ENCODE assay signal across 19 cellular contexts in the genomic region with DNA sequence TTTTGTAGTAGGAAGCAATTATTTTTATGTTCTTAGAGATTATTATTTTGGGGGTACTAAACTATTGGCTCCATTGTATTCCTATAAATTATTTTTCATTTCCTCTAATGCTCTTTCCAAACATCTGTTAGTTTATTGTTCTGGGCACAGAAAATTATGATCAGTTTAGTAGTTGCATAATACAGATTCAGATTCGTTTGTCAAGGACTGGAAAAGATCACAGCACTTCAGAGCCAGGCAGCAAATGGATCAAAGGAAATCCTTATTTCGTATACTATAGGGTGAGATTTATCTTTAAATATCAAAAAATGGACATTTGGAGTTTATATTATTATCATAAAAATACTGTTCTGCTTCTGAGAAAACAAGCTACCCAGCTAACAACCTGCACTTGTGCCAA.
DNase-seq lines count a peak whose midpoint lies in the region; ATAC-seq and TF ChIP-seq lines count a peak whose summit lies in the region.
"Had no signal": no experiment of that assay in that cellular context is flagged by ENCODE, and none has a peak within 500 bp of the region (broad histone marks: within the 10 kb centered on the region; RNA-seq: fewer than 3 reads in every experiment).

No MANE protein-coding gene starts in this region.

- no peak overlapping the region for H3K27ac Mint-ChIP-seq in T-helper 2 cell treated with Interferon-gamma antibody and Interleukin-4, amounts not matched to agents 5 μg/mL and 100 μg/mL, for 36 hours
- H3K27ac Mint-ChIP-seq: CD4-positive, alpha-beta memory T cell had no signal

- H3K9me3 Mint-ChIP-seq in T-helper 2 cell treated with Interferon-gamma antibody and Interleukin-4, amounts not matched to agents 5 μg/mL and 100 μg/mL, for 36 hours, result peaks cover 31% of the 10 kb centered on the region

- peaks cover 5% of the 10 kb centered on the region for H3K36me3 Mint-ChIP-seq in T-helper 2 cell treated with Interferon-gamma antibody and Interleukin-4, amounts not matched to agents 5 μg/mL and 100 μg/mL, for 36 hours (ENCODE audit: low read depth)

- H3K4me3 Mint-ChIP-seq in T-helper 2 cell treated with Interferon-gamma antibody and Interleukin-4, amounts not matched to agents 5 μg/mL and 100 μg/mL, for 36 hours, result no peak overlapping the region
- H3K4me3 Mint-ChIP-seq: CD4-positive, alpha-beta memory T cell had no signal

- DNase-seq in GM03348 (ENCODE audit: low spot score), result peak; percentile 16
- DNase-seq in OCI-M1 (lab: John Stamatoyannopoulos, UW), result peak; percentile 17
- peak; percentile 18 for DNase-seq in fibroblast of gingiva (ENCODE audit: low read depth)
- DNase-seq in foreskin fibroblast, result peak; percentile 25 to 56
- no peak for DNase-seq in T-helper 2 cell treated with Interferon-gamma antibody and Interleukin-4, amounts not matched to agents 5 μg/mL and 100 μg/mL, for 36 hours (ENCODE audit: low spot score)
- DNase-seq in NCI-H82 treated with DMSO at 0.1 percent for 48 hours (lab: John Stamatoyannopoulos, UW; ENCODE audit: unreplicated experiment), result no peak
- DNase-seq in inferior parietal cortex (ENCODE audit: extremely low spot score), result no peak
- DNase-seq: 8988T; ACHN; C1 segment of cervical spinal cord; Calu3; CD4-positive, alpha-beta memory T cell; COR-L47; DMS153; DND-41; H7; HCEC 1CT had no signal

- ATAC-seq in GM21717 (IDR thresholded peaks at IDR 0.05; ENCODE audit: unreplicated experiment), result no peak
- ATAC-seq: A549 had no signal

- H3K4me3 ChIP-seq in foreskin fibroblast (ENCODE audit: low read depth in 1 of 2, low read length in 2 of 2), result no peak overlapping the region
- H3K4me3 ChIP-seq: A549 had no signal

- no peaks in the 10 kb centered on the region for H3K27me3 Mint-ChIP-seq in T-helper 2 cell treated with Interferon-gamma antibody and Interleukin-4, amounts not matched to agents 5 μg/mL and 100 μg/mL, for 36 hours (ENCODE audit: low read depth)

- peaks cover 16% of the 10 kb centered on the region for H3K4me1 Mint-ChIP-seq in T-helper 2 cell treated with Interferon-gamma antibody and Interleukin-4, amounts not matched to agents 5 μg/mL and 100 μg/mL, for 36 hours (ENCODE audit: low read depth)
- H3K4me1 Mint-ChIP-seq: CD4-positive, alpha-beta memory T cell had no signal

- no peak for TF ChIP-seq CTCF in foreskin fibroblast (IDR thresholded peaks at IDR 0.05; ENCODE audit: low read depth, low read length)

Comparison
In these comparisons a context has a peak if more than half of its experiments do, and no peak if none do; other contexts are left out.
1. DNase-seq: peak in GM03348 (single experiment), OCI-M1 (single experiment), fibroblast of gingiva (single experiment) and foreskin fibroblast (2 of 2); none in T-helper 2 cell treated with Interferon-gamma antibody and Interleukin-4, amounts not matched to agents 5 μg/mL and 100 μg/mL, for 36 hours (single experiment), NCI-H82 treated with DMSO at 0.1 percent for 48 hours (single experiment) and inferior parietal cortex (single experiment).